Comparison of ENCODE assay signal across 1 cellular context in genomic region chr2:233968556-233968955, GRCh38.
TF ChIP-seq lines count a peak whose summit lies in the region.

No MANE protein-coding gene starts in this region.

TF ChIP-seq in H1, 55 proteins besides CTCF, POLR2A, EP300 and RAD21:
- TF ChIP-seq RBBP5 (IDR thresholded peaks at IDR 0.05; ENCODE audit: borderline replicate concordance, low read depth, low read length): no peak
- TF ChIP-seq SRF (IDR thresholded peaks at IDR 0.05; ENCODE audit: low read depth, low read length): no peak
- no peak for TF ChIP-seq CHD7 (IDR thresholded peaks at IDR 0.05; ENCODE audit: insufficient replicate concordance, low read length)
- TF ChIP-seq TAF1 (IDR thresholded peaks at IDR 0.05; ENCODE audit: low read depth, low read length): no peak
- TF ChIP-seq SUZ12 (IDR thresholded peaks at IDR 0.05; ENCODE audit: low read length): no peak
- TF ChIP-seq GABPA (IDR thresholded peaks at IDR 0.05; ENCODE audit: borderline replicate concordance, insufficient read depth, low read length): no peak
- TF ChIP-seq NRF1 (IDR thresholded peaks at IDR 0.05; ENCODE audit: low read depth, low read length): no peak
- no peak for TF ChIP-seq ATF3 (IDR thresholded peaks at IDR 0.05; ENCODE audit: insufficient read depth, low read depth, low read length)
- TF ChIP-seq HDAC6 (IDR thresholded peaks at IDR 0.05; ENCODE audit: low read depth, low read length): no peak
- TF ChIP-seq YY1 (IDR thresholded peaks at IDR 0.05; ENCODE audit: low read depth, low read length): no peak
- no peak for TF ChIP-seq POU5F1 (IDR thresholded peaks at IDR 0.05; ENCODE audit: low read depth, low read length)
- TF ChIP-seq SP4 (IDR thresholded peaks at IDR 0.05; ENCODE audit: low read length): no peak
- TF ChIP-seq BACH1 (IDR thresholded peaks at IDR 0.05; ENCODE audit: low read length): no peak
- TF ChIP-seq CBX5 (IDR thresholded peaks at IDR 0.05; ENCODE audit: low read depth, low read length): no peak
- TF ChIP-seq ATF2 (IDR thresholded peaks at IDR 0.05; ENCODE audit: low read length): no peak
- no peak for TF ChIP-seq CREB1 (IDR thresholded peaks at IDR 0.05)
- TF ChIP-seq EGR1 (IDR thresholded peaks at IDR 0.05; ENCODE audit: borderline replicate concordance, low read depth, low read length): no peak
- TF ChIP-seq JUN (IDR thresholded peaks at IDR 0.05; ENCODE audit: low read depth, low read length): no peak
- no peak for TF ChIP-seq SIN3A (conservative IDR thresholded peaks at IDR 0.05 in 1 of 2, IDR thresholded peaks at IDR 0.05 in 1 of 2; ENCODE audit: low read depth in 1 of 2, low read length in 2 of 2)
- no peak for TF ChIP-seq PHF8 (conservative IDR thresholded peaks at IDR 0.05; ENCODE audit: low read depth, low read length)
TF ChIP-seq in H1: peak in this region for 0.
